In genomic region chr12:84599539-84599938, GRCh38 we compare ENCODE assay signal across 12 cellular contexts.
DNase-seq lines count a peak whose midpoint lies in the region; ATAC-seq and TF ChIP-seq lines count a peak whose summit lies in the region.
"Had no signal": no experiment of that assay in that cellular context is flagged by ENCODE, and none has a peak within 500 bp of the region (broad histone marks: within the 10 kb centered on the region; RNA-seq: fewer than 3 reads in every experiment).

No MANE protein-coding gene starts in this region.

- no peak overlapping the region for H2AFZ ChIP-seq in mesenchymal stem cell (ENCODE audit: low read depth, low read length)

- DNase-seq in Caki2 (ENCODE audit: low read depth): peak; percentile 79
- DNase-seq in NCI-H1417 (lab: John Stamatoyannopoulos, UW): peak; percentile 17 to 89 (median 44)
- peak; percentile 3 for DNase-seq in astrocyte of the cerebellum (ENCODE audit: low read depth)
- DNase-seq in mesenchymal stem cell: peak; percentile 69
- no peak for DNase-seq in sciatic nerve (ENCODE audit: low spot score)
- no peak for DNase-seq in mucosa of gallbladder (ENCODE audit: low spot score)
- DNase-seq in NCI-H2107 treated with DMSO at 0.1 percent for 48 hours (lab: John Stamatoyannopoulos, UW; ENCODE audit: unreplicated experiment): no peak
- no peak for DNase-seq in NCI-H1694 treated with DMSO at 0.1 percent for 48 hours (lab: John Stamatoyannopoulos, UW)
- DNase-seq: activated CD4-positive, CD25-positive, alpha-beta regulatory T cell treated with anti-CD3 and anti-CD28 coated beads, Interleukin-2, amount 50 U/mL, for 72 hours; CD4-positive, alpha-beta memory T cell; nephron progenitor cell had no signal

- WGBS in mesenchymal stem cell: 0% methylated on average over 1 of the region's 2 CpGs

- no peak overlapping the region for H2BK12ac ChIP-seq in mesenchymal stem cell (ENCODE audit: low read length in 2 of 2)

- no peak overlapping the region for H2BK5ac ChIP-seq in mesenchymal stem cell (ENCODE audit: low read depth, low read length, poor library complexity, severe bottlenecking)

- no peak overlapping the region for H2BK15ac ChIP-seq in mesenchymal stem cell (ENCODE audit: low read depth, poor library complexity, severe bottlenecking)

- intact Hi-C loops in sciatic nerve (cut with DNase I): no loop called here

- H3K9ac ChIP-seq in mesenchymal stem cell (ENCODE audit: low read length): no peak overlapping the region

- H3K4me1 ChIP-seq in mesenchymal stem cell (ENCODE audit: control insufficient read depth, insufficient read depth, low read depth, low read length): no peaks in the 10 kb centered on the region

- H3K23ac ChIP-seq in mesenchymal stem cell (ENCODE audit: low read length in 2 of 2): no peak overlapping the region

- H3K9me3 ChIP-seq in mesenchymal stem cell (ENCODE audit: control insufficient read depth, low read length): no peaks in the 10 kb centered on the region

- H3K27me3 ChIP-seq in mesenchymal stem cell (ENCODE audit: control insufficient read depth in 1 of 2, insufficient read depth in 1 of 2, low read length in 2 of 2): no peaks in the 10 kb centered on the region

- H3K14ac ChIP-seq in mesenchymal stem cell (ENCODE audit: low read length in 2 of 2): no peak overlapping the region

- in situ Hi-C loops in Caki2 (cut with HindIII; ENCODE audit: low pct_unique_long_range_greater_than_20kb, low sequenced_read_pairs): no loop called here
- in situ Hi-C loops in astrocyte of the cerebellum (cut with HindIII; ENCODE audit: low sequenced_read_pairs): no loop called here

- ATAC-seq in sciatic nerve: no peak
- ATAC-seq: GM12878 had no signal

- TF ChIP-seq CTCF in astrocyte of the cerebellum (IDR thresholded peaks at IDR 0.05; ENCODE audit: low read depth, low read length, missing control alignments): no peak

- H4K8ac ChIP-seq in mesenchymal stem cell (ENCODE audit: low read length): no peak overlapping the region

- no peak overlapping the region for H3K18ac ChIP-seq in mesenchymal stem cell (ENCODE audit: low read depth in 1 of 2, low read length in 2 of 2)

- no peaks in the 10 kb centered on the region for H3K36me3 ChIP-seq in mesenchymal stem cell (ENCODE audit: control insufficient read depth in 1 of 2, insufficient read depth in 2 of 2, low read depth in 1 of 2, low read length in 2 of 2)

- H3K79me1 ChIP-seq in mesenchymal stem cell (replicated peaks; ENCODE audit: low read length, poor library complexity, severe bottlenecking): no peaks in the 10 kb centered on the region

- H2AK5ac ChIP-seq in mesenchymal stem cell (ENCODE audit: low read length, severe bottlenecking): no peak overlapping the region

- H3K4me2 ChIP-seq in mesenchymal stem cell (ENCODE audit: low read length, poor library complexity, severe bottlenecking): no peak overlapping the region

- H3K4ac ChIP-seq in mesenchymal stem cell (ENCODE audit: low read depth in 1 of 2, low read length in 2 of 2): no peak overlapping the region

- H3K27ac ChIP-seq in mesenchymal stem cell (ENCODE audit: low read length, poor library complexity, severe bottlenecking): no peak overlapping the region

- H3K4me3 ChIP-seq in astrocyte of the cerebellum (ENCODE audit: low read depth, low read length): no peak overlapping the region
- no peak overlapping the region for H3K4me3 ChIP-seq in mesenchymal stem cell (ENCODE audit: insufficient read depth in 1 of 2, low read depth in 1 of 2, low read length in 2 of 2)
- H3K4me3 ChIP-seq: GM12878 had no signal

- no peak overlapping the region for H2BK120ac ChIP-seq in mesenchymal stem cell (ENCODE audit: low read depth, low read length)

- no peak overlapping the region for H4K91ac ChIP-seq in mesenchymal stem cell (ENCODE audit: low read length)

Comparison
In these comparisons a context has a peak if more than half of its experiments do, and no peak if none do; other contexts are left out.
1. DNase-seq: peak in Caki2 (single experiment), NCI-H1417 (3 of 3), astrocyte of the cerebellum (single experiment) and mesenchymal stem cell (single experiment); none in sciatic nerve (single experiment), mucosa of gallbladder (single experiment), NCI-H2107 treated with DMSO at 0.1 percent for 48 hours (single experiment) and NCI-H1694 treated with DMSO at 0.1 percent for 48 hours (single experiment).